ENCODE assay signal across 6 cellular contexts in the genomic region with DNA sequence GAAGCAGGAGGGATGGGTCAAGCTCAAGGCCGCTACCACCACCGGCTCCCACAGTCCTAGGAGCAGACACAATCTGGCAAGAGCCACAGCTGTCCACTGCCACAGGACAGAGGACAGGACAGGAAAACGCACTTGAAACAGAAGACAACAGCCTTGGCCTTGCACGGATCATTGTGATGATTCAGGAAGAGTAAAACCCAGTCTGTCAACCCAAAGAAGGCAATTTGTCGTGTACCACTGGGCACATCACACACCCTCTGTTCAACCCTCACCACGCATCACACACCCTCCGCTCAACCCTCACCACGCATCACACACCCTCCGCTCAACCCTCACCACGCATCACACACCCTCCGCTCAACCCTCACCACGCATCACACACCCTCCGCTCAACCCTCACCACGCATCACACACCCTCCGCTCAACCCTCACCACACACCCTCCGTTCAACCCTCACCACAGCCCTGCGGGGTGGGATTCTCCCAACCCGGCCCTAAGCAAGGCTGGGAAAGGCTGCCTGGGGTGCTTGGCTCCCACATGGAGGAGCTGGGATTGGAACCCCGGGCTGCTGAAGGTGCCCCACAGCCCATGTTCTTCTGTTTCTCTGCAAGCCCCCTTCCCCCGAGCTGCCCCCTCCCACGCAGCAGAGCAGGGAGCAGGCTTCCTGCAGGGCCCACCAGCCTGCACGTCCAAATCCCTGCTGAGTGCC. TPM values are rescaled to one million over a fixed set of nuclear protein-coding genes. Genes with fewer than 3 reads are reported as not detected.
DNase-seq lines count a peak whose midpoint lies in the region; ATAC-seq, FAIRE-seq and TF ChIP-seq lines count a peak whose summit lies in the region.

No MANE protein-coding gene starts in this region.

- TF ChIP-seq CTCF in HCT116 (IDR thresholded peaks at IDR 0.05 in 2 of 3, conservative IDR thresholded peaks at IDR 0.05 in 1 of 3; ENCODE audit: borderline replicate concordance in 1 of 3, insufficient read depth in 1 of 3, low read depth in 2 of 3, low read length in 2 of 3), result no peak
- TF ChIP-seq CTCF in ovary (IDR thresholded peaks at IDR 0.05), result no peak
- TF ChIP-seq CTCF in GM10266 (IDR thresholded peaks at IDR 0.05; ENCODE audit: control insufficient read depth, insufficient read depth, low read depth, missing control alignments), result no peak

- H3K9ac ChIP-seq in HCT116 (ENCODE audit: low read length), result peak overlapping the region; percentile 65
- H3K9ac ChIP-seq in adipocyte (ENCODE audit: low read length), result peak overlapping the region; percentile 33

- H3K27me3 ChIP-seq in HCT116 (ENCODE audit: insufficient read depth, low read length), result no peaks in the 10 kb centered on the region
- H3K27me3 ChIP-seq in adipocyte (replicated peaks; ENCODE audit: control insufficient read depth, insufficient read depth, low read length), result no peaks in the 10 kb centered on the region
- H3K27me3 ChIP-seq in ovary, result no peaks in the 10 kb centered on the region

- peaks cover 45% of the 10 kb centered on the region for H3K79me2 ChIP-seq in HCT116 (ENCODE audit: insufficient read depth, low read length)

- DNase-seq in HCT116 (ENCODE audit: low read depth, low spot score) (no peak), adipocyte (ENCODE audit: low read depth) (no peak), ovary (no peak), GM19239 (ENCODE audit: insufficient read length, low spot score) (no peak), GM10266 (ENCODE audit: extremely low spot score) (no peak)

- 78 to 82% (median 82%) methylated on average over 20 to 22 of the region's 22 CpGs for WGBS in ovary, 3 donors

- POLR2A ChIA-PET in HCT116 (lab: Charles Lee), result interaction anchor here (0.7 to 9.0 kb wide), 11 partner anchors 9 to 406 kb away, joined by 3 to 56 read pairs (median 4); partner anchors contain the start of genes EHD1, FAU, MRPL49 and POLA2

- H3K4me1 ChIP-seq in HCT116 (ENCODE audit: control insufficient read depth in 1 of 2, insufficient read depth in 2 of 2, low read length in 2 of 2), result peaks cover 66 to 84% of the 10 kb centered on the region in 2 experiments
- peaks cover 29% of the 10 kb centered on the region for H3K4me1 ChIP-seq in adipocyte (ENCODE audit: control insufficient read depth, insufficient read depth, low read length)
- H3K4me1 ChIP-seq in ovary (ENCODE audit: insufficient read depth), result peaks cover 12% of the 10 kb centered on the region

- no peak for TF ChIP-seq RAD21 in HCT116 (IDR thresholded peaks at IDR 0.05; ENCODE audit: low read depth)

- H3K36me3 ChIP-seq in HCT116 (ENCODE audit: control insufficient read depth in 1 of 2, insufficient read depth in 2 of 2, low read length in 2 of 2) (peaks cover 3 to 35% of the 10 kb centered on the region in 2 experiments; a peak in 2 of 4 replicates), adipocyte (ENCODE audit: control insufficient read depth, insufficient read depth, low read length, severe bottlenecking) (peaks cover 37% of the 10 kb centered on the region), ovary (no peaks in the 10 kb centered on the region)

- H3K9me2 ChIP-seq in HCT116 (ENCODE audit: insufficient read depth), result no peaks in the 10 kb centered on the region

- RAD21 ChIA-PET in HCT116 (lab: Charles Lee; ENCODE audit: low non-redundant PET in 1 of 2, low total read pairs in 2 of 2, uncharacterized antibody in 2 of 2, unreplicated experiment in 2 of 2), result interaction anchor here in 1 of 2 experiments (0.6 kb wide), 1 partner anchor 22 kb away, joined by 3 read pairs; the partner anchor contains the start of gene EHD1

- H3K4me2 ChIP-seq in HCT116 (ENCODE audit: low read length), result peak overlapping the region; percentile 82

- CTCF ChIA-PET in HCT116 (lab: Charles Lee), result interaction anchor here (0.9 to 3.1 kb wide), 6 partner anchors 8 to 262 kb away, joined by 3 to 17 read pairs (median 5); partner anchors contain the start of genes ARL2, CDC42BPG and ZNHIT2

- ATAC-seq in HCT116 (no peak; the same call in 1 of the 2 replicates), HG02870 (IDR thresholded peaks at IDR 0.05; ENCODE audit: unreplicated experiment) (no peak)

- H4K20me1 ChIP-seq in HCT116 (ENCODE audit: insufficient read depth), result no peaks in the 10 kb centered on the region

- intact Hi-C loops in HCT116 (cut with micrococcal nuclease), result no loop called here
- intact Hi-C loops in ovary (cut with DNase I), result no loop called here

- TF ChIP-seq EP300 in ovary (IDR thresholded peaks at IDR 0.05), result no peak

- H2AFZ ChIP-seq in HCT116 (ENCODE audit: low read depth, low read length, poor library complexity, severe bottlenecking), result no peak overlapping the region

- FAIRE-seq in GM19239 (lab: Jason Lieb, UNC), result no peak

- H3K9me3 ChIP-seq in HCT116 (ENCODE audit: control insufficient read depth in 1 of 2, insufficient read depth in 1 of 2, low read depth in 1 of 2, low read length in 2 of 2) (no peaks in the 10 kb centered on the region), adipocyte (ENCODE audit: control insufficient read depth, low read length) (no peaks in the 10 kb centered on the region), ovary (no peaks in the 10 kb centered on the region)

- H3K4me3 ChIP-seq in HCT116 (replicated peaks in 1 of 2; ENCODE audit: low read depth in 1 of 2, low read length in 2 of 2), result peak overlapping the region in 1 of 2 experiments; percentile 50; a peak in 2 of 4 replicates
- peak overlapping the region; percentile 57 for H3K4me3 ChIP-seq in adipocyte (ENCODE audit: low read length)
- no peak overlapping the region for H3K4me3 ChIP-seq in ovary

- BruUV-seq in HCT116 (replicated peaks; lab: Mats Ljungman, UMichigan), result TSS peak; percentile 57

- TF ChIP-seq POLR2A in HCT116 (IDR thresholded peaks at IDR 0.05; ENCODE audit: borderline replicate concordance, extremely low read depth, insufficient read depth, insufficient read length) (no peak), ovary (IDR thresholded peaks at IDR 0.05) (no peak)

- H3K27ac ChIP-seq in HCT116 (ENCODE audit: low read depth, low read length), result peak overlapping the region; percentile 99
- peak overlapping the region; percentile 27 to 29 for H3K27ac ChIP-seq in ovary

TF ChIP-seq in HCT116, 20 proteins besides CTCF, POLR2A, EP300 and RAD21 (continues in another document):
- TF ChIP-seq EZH2phosphoT487 (IDR thresholded peaks at IDR 0.05; ENCODE audit: borderline replicate concordance) (no peak), TCF7L2 (IDR thresholded peaks at IDR 0.05; ENCODE audit: borderline replicate concordance, extremely low read depth, insufficient read depth, insufficient read length) (no peak), ZNF274 (IDR thresholded peaks at IDR 0.05; ENCODE audit: low read depth, low read length) (no peak), SIN3A (IDR thresholded peaks at IDR 0.05; ENCODE audit: low read depth) (no peak), POLR2AphosphoS5 (IDR thresholded peaks at IDR 0.05; ENCODE audit: low read depth, low read length) (no peak), YY1 (IDR thresholded peaks at IDR 0.05; ENCODE audit: extremely low read depth, insufficient replicate concordance, low read depth, low read length) (no peak), MAX (IDR thresholded peaks at IDR 0.05) (no peak), SRF (IDR thresholded peaks at IDR 0.05; ENCODE audit: low read depth) (no peak), EZH2 (IDR thresholded peaks at IDR 0.05) (no peak), SP1 (IDR thresholded peaks at IDR 0.05; ENCODE audit: low read depth) (no peak), ZFX (IDR thresholded peaks at IDR 0.05) (no peak), ELF1 (IDR thresholded peaks at IDR 0.05; ENCODE audit: borderline replicate concordance, low read depth) (no peak), CEBPB (IDR thresholded peaks at IDR 0.05; ENCODE audit: low read depth) (no peak), JUND (IDR thresholded peaks at IDR 0.05) (no peak), EGR1 (IDR thresholded peaks at IDR 0.05; ENCODE audit: low read depth) (no peak)
- TF ChIP-seq, protein P1, sequence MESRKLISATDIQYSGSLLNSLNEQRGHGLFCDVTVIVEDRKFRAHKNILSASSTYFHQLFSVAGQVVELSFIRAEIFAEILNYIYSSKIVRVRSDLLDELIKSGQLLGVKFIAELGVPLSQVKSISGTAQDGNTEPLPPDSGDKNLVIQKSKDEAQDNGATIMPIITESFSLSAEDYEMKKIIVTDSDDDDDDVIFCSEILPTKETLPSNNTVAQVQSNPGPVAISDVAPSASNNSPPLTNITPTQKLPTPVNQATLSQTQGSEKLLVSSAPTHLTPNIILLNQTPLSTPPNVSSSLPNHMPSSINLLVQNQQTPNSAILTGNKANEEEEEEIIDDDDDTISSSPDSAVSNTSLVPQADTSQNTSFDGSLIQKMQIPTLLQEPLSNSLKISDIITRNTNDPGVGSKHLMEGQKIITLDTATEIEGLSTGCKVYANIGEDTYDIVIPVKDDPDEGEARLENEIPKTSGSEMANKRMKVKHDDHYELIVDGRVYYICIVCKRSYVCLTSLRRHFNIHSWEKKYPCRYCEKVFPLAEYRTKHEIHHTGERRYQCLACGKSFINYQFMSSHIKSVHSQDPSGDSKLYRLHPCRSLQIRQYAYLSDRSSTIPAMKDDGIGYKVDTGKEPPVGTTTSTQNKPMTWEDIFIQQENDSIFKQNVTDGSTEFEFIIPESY (IDR thresholded peaks at IDR 0.05; ENCODE audit: extremely low read depth, insufficient replicate concordance, low read length), result no peak

RNA-seq across cellular contexts. Expression of gene CDC42BPG, which starts 11.3 kb away (rescaled TPM):
- 30.1 TPM for total RNA-seq in HCT116 (2021; ENCODE audit: unreplicated experiment)
- 19.3 TPM in 2 replicates for polyA plus RNA-seq in HCT116 (2012)
- 1 to 10 TPM; 2.6 to 9.5 (median 4.0) TPM for total RNA-seq in ovary
- polyA plus RNA-seq in ovary, result 1 to 10 TPM in 1 of 2 donors, under 1 TPM in 1; 0.35 to 1.9 TPM

RNA-seq across cellular contexts. Expression of gene EHD1, which starts 22.7 kb away (rescaled TPM):
- total RNA-seq in HCT116 (2021; ENCODE audit: unreplicated experiment) (48.1 TPM), ovary (10 to 100 TPM; 14.3 to 87.8 (median 42.2) TPM)
- 43.5 and 70.0 TPM in 2 replicates for polyA plus RNA-seq in HCT116 (2012)
- polyA plus RNA-seq in ovary, result 10 to 100 TPM; 14.5 to 14.8 TPM

RNA-seq across cellular contexts. Expression of gene MEN1, which starts 45.4 kb away (rescaled TPM):
- total RNA-seq in HCT116 (2021; ENCODE audit: unreplicated experiment), result 62.1 TPM
- polyA plus RNA-seq in HCT116 (2012), result 46.8 and 54.0 TPM in 2 replicates
- total RNA-seq in ovary, result 10 to 100 TPM; 17.5 to 28.6 (median 22.6) TPM
- polyA plus RNA-seq in ovary, result 10 to 100 TPM; 14.4 to 20.4 TPM

RNA-seq across cellular contexts. Expression of gene MAP4K2, which starts 52.7 kb away (rescaled TPM):
- total RNA-seq in HCT116 (2021; ENCODE audit: unreplicated experiment) (44.2 TPM), ovary (10 to 100 TPM in 5 of 7 donors, 1 to 10 TPM in 2; 5.6 to 15.5 (median 13.0) TPM)
- polyA plus RNA-seq in HCT116 (2012), result 37.5 and 38.1 TPM in 2 replicates
- polyA plus RNA-seq in ovary, result 1 to 10 TPM; 2.3 to 9.9 TPM
